Comparison of ENCODE assay signal across 10 cellular contexts in the genomic region with DNA sequence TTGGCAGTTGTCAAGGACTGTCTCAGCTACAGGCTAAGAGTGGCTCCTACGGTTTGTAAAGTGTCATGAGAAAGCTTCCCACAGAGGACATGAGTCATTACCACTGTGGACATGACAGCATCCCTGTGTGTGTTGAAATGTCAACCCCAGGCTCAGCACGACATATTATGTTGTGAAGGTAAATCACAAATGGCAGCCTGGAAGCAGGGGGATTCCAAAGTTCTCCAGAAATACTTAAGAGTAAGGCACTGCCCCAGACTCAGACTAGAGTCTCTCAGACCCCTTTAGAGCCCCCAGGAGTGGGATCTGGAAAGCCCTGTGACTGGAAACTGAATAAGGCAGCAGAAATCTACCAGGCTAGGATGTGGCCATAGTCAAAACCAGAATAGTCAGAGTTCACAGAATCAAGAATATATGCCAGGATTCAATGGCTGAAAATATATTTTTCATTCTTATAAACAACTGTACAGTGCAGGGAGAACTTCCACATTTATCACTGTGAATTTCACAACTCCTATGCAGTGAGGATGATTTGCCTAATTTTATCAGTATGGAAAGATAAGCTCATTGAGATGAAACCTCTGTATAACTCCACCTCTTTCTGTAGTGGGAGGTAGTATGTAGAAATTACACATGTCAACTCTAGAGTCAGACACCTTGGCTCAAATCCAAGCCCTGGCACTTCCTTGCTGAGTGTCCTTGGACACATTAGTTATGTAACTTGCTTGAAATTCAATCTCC.
DNase-seq lines count a peak whose midpoint lies in the region; ATAC-seq and TF ChIP-seq lines count a peak whose summit lies in the region.
"Had no signal": no experiment of that assay in that cellular context is flagged by ENCODE, and none has a peak within 500 bp of the region (broad histone marks: within the 10 kb centered on the region; RNA-seq: fewer than 3 reads in every experiment).

No MANE protein-coding gene starts in this region.

- H3K27ac ChIP-seq in foreskin keratinocyte = no peak overlapping the region

- DNase-seq in stimulated activated CD4-positive, alpha-beta T cell treated with anti-CD3 and anti-CD28 coated beads, Interleukin-15, amount 100 ng/mL, for 48 hours (ENCODE audit: low read depth in 2 of 2) = peak; percentile 19 to 21
- DNase-seq in stimulated activated CD4-positive, alpha-beta T cell treated with anti-CD3 and anti-CD28 coated beads, Interleukin-4, amount 100 ng/mL, for 4 hours = no peak
- peak; percentile 33 for DNase-seq in SW480 (ENCODE audit: low spot score)
- no peak for DNase-seq in foreskin keratinocyte
- DNase-seq in activated gamma-delta T cell (lab: John Stamatoyannopoulos, UW) = no peak
- DNase-seq in retina = no peak
- DNase-seq: head of caudate nucleus, NCI-H2227 treated with DMSO at 0.1 percent for 48 hours had no signal

- ATAC-seq in foreskin keratinocyte (peak; percentile 72), GM21576 (IDR thresholded peaks at IDR 0.05; ENCODE audit: unreplicated experiment) (no peak), GM21529 (IDR thresholded peaks at IDR 0.05; ENCODE audit: unreplicated experiment) (no peak)

- no peaks in the 10 kb centered on the region for H3K27me3 ChIP-seq in foreskin keratinocyte

- TF ChIP-seq CTCF in foreskin keratinocyte (conservative IDR thresholded peaks at IDR 0.05) = peak; percentile 21

- H3K4me1 ChIP-seq in foreskin keratinocyte = peaks cover 12% of the 10 kb centered on the region

Comparison
In these comparisons a context has a peak if more than half of its experiments do, and no peak if none do; other contexts are left out.
1. DNase-seq: peak in stimulated activated CD4-positive, alpha-beta T cell treated with anti-CD3 and anti-CD28 coated beads, Interleukin-15, amount 100 ng/mL, for 48 hours (2 of 2) and SW480 (single experiment); none in stimulated activated CD4-positive, alpha-beta T cell treated with anti-CD3 and anti-CD28 coated beads, Interleukin-4, amount 100 ng/mL, for 4 hours (0 of 2), foreskin keratinocyte (0 of 2), activated gamma-delta T cell (single experiment) and retina (single experiment).